14 cellular contexts compared by ENCODE assay signal in the genomic region with DNA sequence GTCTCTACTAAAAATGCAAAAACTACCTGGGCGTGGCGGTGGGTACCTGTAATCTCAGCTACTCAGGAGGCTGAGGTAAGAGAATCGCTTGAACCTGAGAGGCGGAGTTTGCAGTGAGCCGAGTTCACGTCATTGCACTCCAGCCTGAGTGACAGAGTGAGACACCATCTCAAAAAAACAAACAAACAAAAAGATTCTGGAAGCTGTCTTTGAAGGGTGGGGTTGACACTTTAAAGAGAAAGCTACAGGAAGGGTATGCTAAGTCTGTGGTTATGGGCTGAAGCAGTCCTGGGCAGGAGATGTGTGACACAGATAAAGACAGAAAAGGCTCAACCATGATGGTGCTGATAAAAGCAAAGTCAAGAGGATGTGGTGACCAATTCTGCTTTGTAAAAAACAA.
A peak's percentile ranks its signal among the peaks of the same experiment; 100 is the strongest.
DNase-seq lines count a peak whose midpoint lies in the region; ATAC-seq and TF ChIP-seq lines count a peak whose summit lies in the region.
"Had no signal": no experiment of that assay in that cellular context is flagged by ENCODE, and none has a peak within 500 bp of the region (broad histone marks: within the 10 kb centered on the region; RNA-seq: fewer than 3 reads in every experiment).

No MANE protein-coding gene starts in this region.

- no peaks in the 10 kb centered on the region for H3K4me1 ChIP-seq in effector memory CD4-positive, alpha-beta T cell (ENCODE audit: control insufficient read depth, insufficient read depth, low read length, poor library complexity, severe bottlenecking)
- H3K4me1 ChIP-seq: stomach had no signal

- H3K36me3 ChIP-seq in effector memory CD4-positive, alpha-beta T cell (ENCODE audit: control insufficient read depth, insufficient read depth, low read length): no peaks in the 10 kb centered on the region
- H3K36me3 ChIP-seq: MG63, stomach had no signal

- no peaks in the 10 kb centered on the region for H3K9me3 ChIP-seq in effector memory CD4-positive, alpha-beta T cell (ENCODE audit: control insufficient read depth, low read length)
- H3K9me3 ChIP-seq: MG63, stomach had no signal

- TF ChIP-seq CTCF in GM10266 (IDR thresholded peaks at IDR 0.05; ENCODE audit: control insufficient read depth, insufficient read depth, low read depth, missing control alignments): no peak

- no peaks in the 10 kb centered on the region for H3K27me3 ChIP-seq in effector memory CD4-positive, alpha-beta T cell (replicated peaks; ENCODE audit: control insufficient read depth, insufficient read depth, low read length, poor library complexity, severe bottlenecking)
- H3K27me3 ChIP-seq: MG63, stomach had no signal

- no peak overlapping the region for H3K4me3 ChIP-seq in effector memory CD4-positive, alpha-beta T cell (ENCODE audit: insufficient read depth, low read depth, low read length, poor library complexity, severe bottlenecking)
- H3K4me3 ChIP-seq: lung, MG63, stomach had no signal

- ATAC-seq in HG02642 (IDR thresholded peaks at IDR 0.05; ENCODE audit: poor library complexity, unreplicated experiment): no peak

- peak overlapping the region; percentile 62 for H3K27ac ChIP-seq in effector memory CD4-positive, alpha-beta T cell (ENCODE audit: insufficient read depth, low read length, poor library complexity, severe bottlenecking)
- H3K27ac ChIP-seq: stomach had no signal

- peak; percentile 0 for DNase-seq in stimulated activated CD4-positive, alpha-beta T cell treated with anti-CD3 and anti-CD28 coated beads, Interleukin-2, amount 100 ng/mL, for 4 hours (ENCODE audit: low read depth)
- DNase-seq in stimulated activated CD4-positive, alpha-beta T cell treated with anti-CD3 and anti-CD28 coated beads, Interleukin-2, amount 100 ng/mL, for 24 hours: no peak
- DNase-seq in activated CD4-positive, alpha-beta T cell treated with anti-CD3 and anti-CD28 coated beads, Interleukin-2, amount 50 U/mL, for 48 hours: peak; percentile 3 to 7
- peak in 2 of 3 donors; percentile 52 to 61 for DNase-seq in effector memory CD4-positive, alpha-beta T cell
- DNase-seq in D341Med (ENCODE audit: low spot score): no peak
- no peak for DNase-seq in dermis blood vessel endothelial cell
- DNase-seq in GM10266 (ENCODE audit: extremely low spot score): no peak
- DNase-seq: DMS53, MG63, Right ventricle myocardium superior, stomach, T1000 had no signal

Comparison
In these comparisons a context has a peak if more than half of its experiments do, and no peak if none do; other contexts are left out.
1. DNase-seq: peak in stimulated activated CD4-positive, alpha-beta T cell treated with anti-CD3 and anti-CD28 coated beads, Interleukin-2, amount 100 ng/mL, for 4 hours (single experiment), activated CD4-positive, alpha-beta T cell treated with anti-CD3 and anti-CD28 coated beads, Interleukin-2, amount 50 U/mL, for 48 hours (2 of 2) and effector memory CD4-positive, alpha-beta T cell (2 of 3); none in stimulated activated CD4-positive, alpha-beta T cell treated with anti-CD3 and anti-CD28 coated beads, Interleukin-2, amount 100 ng/mL, for 24 hours (0 of 2), D341Med (single experiment), dermis blood vessel endothelial cell (single experiment) and GM10266 (single experiment).